Comparison of ENCODE assay signal across 9 cellular contexts in the genomic region with DNA sequence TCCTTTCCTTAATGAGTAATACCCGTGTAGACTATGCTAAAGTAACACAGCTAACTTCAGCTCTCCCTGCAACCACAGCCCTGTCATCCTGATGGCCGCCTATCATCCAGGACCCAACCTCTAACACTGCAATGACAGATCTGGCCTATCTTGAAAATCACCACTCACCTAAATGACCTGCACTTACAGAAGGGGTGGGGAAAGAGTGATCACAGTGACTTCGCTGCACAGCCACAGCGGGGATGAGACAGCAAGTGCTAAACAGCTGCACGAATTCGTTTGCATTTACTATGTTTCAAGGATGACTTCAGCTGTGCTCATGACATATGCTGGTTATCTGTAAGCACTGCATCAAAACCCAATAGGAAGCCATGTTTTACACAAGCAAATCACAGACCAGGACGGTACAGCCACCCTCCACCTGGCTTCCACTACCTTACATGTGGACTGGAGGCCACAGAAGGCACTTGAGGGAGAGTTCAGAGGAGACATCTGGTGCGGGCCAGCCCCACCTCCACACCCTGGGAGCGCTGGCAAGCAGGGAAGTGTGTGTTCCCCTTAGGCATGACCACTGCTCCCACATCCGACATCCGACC.
DNase-seq lines count a peak whose midpoint lies in the region; ATAC-seq and TF ChIP-seq lines count a peak whose summit lies in the region.
"Had no signal": no experiment of that assay in that cellular context is flagged by ENCODE, and none has a peak within 500 bp of the region (broad histone marks: within the 10 kb centered on the region; RNA-seq: fewer than 3 reads in every experiment).

No MANE protein-coding gene starts in this region.

- H3K27me3 Mint-ChIP-seq in type B pancreatic cell = no peaks in the 10 kb centered on the region
- H3K27me3 Mint-ChIP-seq: naive B cell had no signal

- H3K36me3 Mint-ChIP-seq in type B pancreatic cell = peaks cover 10% of the 10 kb centered on the region
- H3K36me3 Mint-ChIP-seq: naive B cell had no signal

- H3K36me3 ChIP-seq in PC-9 (ENCODE audit: low read depth) (peaks cover 5% of the 10 kb centered on the region), spleen (peaks cover 0 to 14% (median 0%) of the 10 kb centered on the region in 6 donors)

- no peak overlapping the region for H2AFZ ChIP-seq in PC-9

- H3K4me1 ChIP-seq in PC-9 (replicated peaks; ENCODE audit: insufficient read depth) = peaks cover 70% of the 10 kb centered on the region
- peaks cover 58 to 100% (median 94%) of the 10 kb centered on the region in 6 donors for H3K4me1 ChIP-seq in spleen

- TF ChIP-seq CTCF in PC-9 (conservative IDR thresholded peaks at IDR 0.05) (no peak), foreskin fibroblast (IDR thresholded peaks at IDR 0.05; ENCODE audit: low read depth, low read length) (no peak), type B pancreatic cell (conservative IDR thresholded peaks at IDR 0.05) (no peak), spleen (IDR thresholded peaks at IDR 0.05 in 8 of 11, conservative IDR thresholded peaks at IDR 0.05 in 3 of 11) (no peak)

- H3K27me3 ChIP-seq in PC-9 (ENCODE audit: insufficient read depth, low read depth) (no peaks in the 10 kb centered on the region), spleen (replicated peaks in 1 of 7) (no peaks in the 10 kb centered on the region)

- H4K20me1 ChIP-seq in PC-9 (ENCODE audit: insufficient read depth) = no peaks in the 10 kb centered on the region

- peaks cover 77% of the 10 kb centered on the region for H3F3A ChIP-seq in PC-9 (ENCODE audit: insufficient read depth, low read depth)

- H3K4me1 Mint-ChIP-seq in type B pancreatic cell (ENCODE audit: unreplicated experiment) = peaks cover 70% of the 10 kb centered on the region

- intact Hi-C loops in PC-9 (cut with micrococcal nuclease; ENCODE audit: unreplicated experiment) (no loop called here), spleen (cut with DNase I; ENCODE audit: low total_unique reads) (no loop called here)

- peak; percentile 27 for ATAC-seq in GM19438 (IDR thresholded peaks at IDR 0.05; ENCODE audit: low read depth, unreplicated experiment)

- CTCF ChIA-PET in PC-9 (lab: Charles Lee) = no interaction called here

- peaks cover 87% of the 10 kb centered on the region for H3K79me2 ChIP-seq in PC-9 (ENCODE audit: low read depth)

- H3K4me3 ChIP-seq in PC-9 (no peak overlapping the region), foreskin fibroblast (ENCODE audit: low read depth in 1 of 2, low read length in 2 of 2) (no peak overlapping the region), spleen (no peak overlapping the region)

- TF ChIP-seq POLR2A in spleen (IDR thresholded peaks at IDR 0.05) = no peak

- peak overlapping the region; percentile 99; the same call in 1 of the 2 replicates for H3K27ac ChIP-seq in PC-9
- H3K27ac ChIP-seq in spleen = peak overlapping the region in 3 of 8 donors; percentile 23 to 48 (median 45)

- H3K9me2 ChIP-seq in PC-9 (ENCODE audit: insufficient read depth) = no peaks in the 10 kb centered on the region

- no peak overlapping the region for H3K4me2 ChIP-seq in PC-9

- H3K9me3 ChIP-seq in PC-9 (ENCODE audit: insufficient read depth, low read depth) (no peaks in the 10 kb centered on the region), spleen (no peaks in the 10 kb centered on the region)

- peak overlapping the region; percentile 83 for H3K27ac Mint-ChIP-seq in type B pancreatic cell

- no peaks in the 10 kb centered on the region for H3K9me3 Mint-ChIP-seq in type B pancreatic cell
- H3K9me3 Mint-ChIP-seq: naive B cell had no signal

- POLR2A ChIA-PET in PC-9 (lab: Charles Lee; ENCODE audit: unreplicated experiment) = interaction anchor here (0.8 kb wide), 1 partner anchor 170 kb away, joined by 5 read pairs; no protein-coding TSS in a partner anchor

- no TSS peak for BruUV-seq in PC-9 (replicated peaks; lab: Mats Ljungman, UMichigan)

- DNase-seq in CD1c-positive myeloid dendritic cell (ENCODE audit: extremely low spot score) (peak; percentile 18), PC-9 (no peak), foreskin fibroblast (peak; percentile 60 to 75), type B pancreatic cell (ENCODE audit: extremely low spot score, unreplicated experiment) (no peak), spleen (no peak), kidney glomerular epithelial cell (lab: John Stamatoyannopoulos, UW) (no peak), HUDEP-2 (lab: John Stamatoyannopoulos, UW; ENCODE audit: unreplicated experiment in 76 of 76) (no peak)
- DNase-seq: naive B cell had no signal

- H3K4me3 Mint-ChIP-seq in type B pancreatic cell = peak overlapping the region; percentile 65
- H3K4me3 Mint-ChIP-seq: naive B cell had no signal

- WGBS in spleen, 5 donors = 64 to 86% (median 81%) methylated on average over 11 of the region's 11 CpGs

Comparison
In these comparisons a context has a peak if more than half of its experiments do, and no peak if none do; other contexts are left out.
1. DNase-seq: peak in CD1c-positive myeloid dendritic cell (single experiment) and foreskin fibroblast (2 of 2); none in PC-9 (0 of 2), type B pancreatic cell (single experiment), spleen (single experiment), kidney glomerular epithelial cell (single experiment) and HUDEP-2 (0 of 76).